In genomic region chr13:113841355-113841653, GRCh38 we compare ENCODE assay signal across 18 cellular contexts. TPM values are rescaled to one million over a fixed set of nuclear protein-coding genes. Genes with fewer than 3 reads are reported as not detected.
DNase-seq lines count a peak whose midpoint lies in the region; ATAC-seq and TF ChIP-seq lines count a peak whose summit lies in the region.
"Had no signal": no experiment of that assay in that cellular context is flagged by ENCODE, and none has a peak within 500 bp of the region (broad histone marks: within the 10 kb centered on the region; RNA-seq: fewer than 3 reads in every experiment).

No MANE protein-coding gene starts in this region.

- in situ Hi-C loops in gastrocnemius medialis (cut with MboI; ENCODE audit: low sequenced_read_pairs in 4 of 4) = no loop called here

- H3K27me3 ChIP-seq in BLaER1 treated with 17β-estradiol and CSF1 and Interleukin-3, amounts not matched to agents 10 nM and 100 nM = peaks cover 0 to 37% (median 7%) of the 10 kb centered on the region in 11 experiments; a peak in 11 of 22 replicates
- no peaks in the 10 kb centered on the region for H3K27me3 ChIP-seq in gastrocnemius medialis
- H3K27me3 ChIP-seq: SJCRH30 had no signal

- peak overlapping the region in 8 of 11 experiments; percentile 42 to 80 (median 63); a peak in 13 of 22 replicates for H3K27ac ChIP-seq in BLaER1 treated with 17β-estradiol and CSF1 and Interleukin-3, amounts not matched to agents 10 nM and 100 nM
- peak overlapping the region in 3 of 4 donors; percentile 94 to 98 (median 94) for H3K27ac ChIP-seq in gastrocnemius medialis
- H3K27ac ChIP-seq: SJCRH30, VCaP had no signal

- DNase-seq in HFFc6 (no peak), endothelial cell (ENCODE audit: low spot score) (no peak), gastrocnemius medialis (no peak), amniotic stem cell (lab: John Stamatoyannopoulos, UW) (no peak), DMS114 treated with DMSO at 0.1 percent for 48 hours (lab: John Stamatoyannopoulos, UW; ENCODE audit: unreplicated experiment) (no peak), left ventricle myocardium superior (no peak)
- DNase-seq: activated T-cell treated with anti-CD3 and anti-CD28 coated beads for 4 hours; DMS153; erythroblast; foreskin melanocyte; mesenchymal stem cell; NCI-H1417; NCI-H446 treated with DMSO at 0.1 percent for 48 hours; SJCRH30; stimulated activated CD4-positive, alpha-beta T cell treated with anti-CD3 and anti-CD28 coated beads, Interleukin-12 subunit alpha, Interleukin-12 subunit beta, amount 100 ng/mL, for 4 hours had no signal

- peaks cover 38 to 93% (median 76%) of the 10 kb centered on the region in 11 experiments; a peak in 21 of 22 replicates for H4K20me1 ChIP-seq in BLaER1 treated with 17β-estradiol and CSF1 and Interleukin-3, amounts not matched to agents 10 nM and 100 nM

- H3K4me3 Mint-ChIP-seq in HFFc6 (no peak overlapping the region), endothelial cell (ENCODE audit: unreplicated experiment) (no peak overlapping the region)

- H3K4me1 Mint-ChIP-seq in HFFc6 (ENCODE audit: low read depth) = peaks cover 53% of the 10 kb centered on the region
- peaks cover 27% of the 10 kb centered on the region for H3K4me1 Mint-ChIP-seq in endothelial cell (ENCODE audit: unreplicated experiment)

- TF ChIP-seq POLR2A in gastrocnemius medialis (IDR thresholded peaks at IDR 0.05) = no peak

- ATAC-seq in gastrocnemius medialis (no peak), left ventricle myocardium superior (no peak)

- peaks cover 0 to 17% (median 0%) of the 10 kb centered on the region in 11 experiments; a peak in 8 of 22 replicates for H3K9me3 ChIP-seq in BLaER1 treated with 17β-estradiol and CSF1 and Interleukin-3, amounts not matched to agents 10 nM and 100 nM (replicated peaks in 1 of 11)
- no peaks in the 10 kb centered on the region for H3K9me3 ChIP-seq in gastrocnemius medialis
- H3K9me3 ChIP-seq: SJCRH30 had no signal

- H3K27me3 Mint-ChIP-seq in HFFc6 (ENCODE audit: insufficient read depth) (peaks cover 24% of the 10 kb centered on the region), endothelial cell (ENCODE audit: unreplicated experiment) (peaks cover 16% of the 10 kb centered on the region)
- H3K27me3 Mint-ChIP-seq: CD4-positive, CD25-positive, alpha-beta regulatory T cell had no signal

- H3K9ac ChIP-seq in BLaER1 treated with 17β-estradiol and CSF1 and Interleukin-3, amounts not matched to agents 10 nM and 100 nM = peak overlapping the region in 4 of 11 experiments; percentile 43 to 65 (median 52); a peak in 9 of 22 replicates

- peaks cover 72 to 96% (median 91%) of the 10 kb centered on the region in 10 experiments for H3K4me1 ChIP-seq in BLaER1 treated with 17β-estradiol and CSF1 and Interleukin-3, amounts not matched to agents 10 nM and 100 nM
- H3K4me1 ChIP-seq in gastrocnemius medialis = peaks cover 41 to 62% of the 10 kb centered on the region in 2 donors

- H3K36me3 Mint-ChIP-seq in HFFc6 (ENCODE audit: low read depth) = peaks cover 30% of the 10 kb centered on the region
- peaks cover 7% of the 10 kb centered on the region for H3K36me3 Mint-ChIP-seq in endothelial cell (ENCODE audit: low read depth, unreplicated experiment)
- H3K36me3 Mint-ChIP-seq: CD4-positive, CD25-positive, alpha-beta regulatory T cell had no signal

- H3K9me3 Mint-ChIP-seq in HFFc6 = no peaks in the 10 kb centered on the region
- no peaks in the 10 kb centered on the region for H3K9me3 Mint-ChIP-seq in endothelial cell (ENCODE audit: unreplicated experiment)

- TF ChIP-seq CTCF in HFFc6 (IDR thresholded peaks at IDR 0.05) (no peak), endothelial cell (IDR thresholded peaks at IDR 0.05; ENCODE audit: unreplicated experiment) (no peak), gastrocnemius medialis (IDR thresholded peaks at IDR 0.05 in 4 of 5, conservative IDR thresholded peaks at IDR 0.05 in 1 of 5) (no peak)

- peaks cover 0 to 59% (median 15%) of the 10 kb centered on the region in 11 experiments; a peak in 9 of 22 replicates for H3K36me3 ChIP-seq in BLaER1 treated with 17β-estradiol and CSF1 and Interleukin-3, amounts not matched to agents 10 nM and 100 nM
- H3K36me3 ChIP-seq in gastrocnemius medialis = peaks cover 0 to 6% of the 10 kb centered on the region in 2 donors
- H3K36me3 ChIP-seq: SJCRH30 had no signal

- H3K4me2 ChIP-seq in BLaER1 treated with 17β-estradiol and CSF1 and Interleukin-3, amounts not matched to agents 10 nM and 100 nM = peak overlapping the region; percentile 73 to 92 (median 82)

- peak overlapping the region; percentile 52 for H3K27ac Mint-ChIP-seq in HFFc6
- H3K27ac Mint-ChIP-seq in endothelial cell (ENCODE audit: unreplicated experiment) = peak overlapping the region; percentile 67

- H3K4me3 ChIP-seq in BLaER1 treated with 17β-estradiol and CSF1 and Interleukin-3, amounts not matched to agents 10 nM and 100 nM = no peak overlapping the region; a peak in 1 of 20 replicates
- no peak overlapping the region for H3K4me3 ChIP-seq in gastrocnemius medialis
- H3K4me3 ChIP-seq: SJCRH30 had no signal

- intact Hi-C loops in gastrocnemius medialis (cut with DNase I; ENCODE audit: low total_unique reads) (no loop called here), left ventricle myocardium superior (cut with micrococcal nuclease) (no loop called here)

RNA-seq across cellular contexts. Expression of gene GAS6, which starts 22.6 kb away (rescaled TPM):
- 100 to 1,000 TPM; 669 to 813 (median 715) TPM for total RNA-seq in HFFc6 (2021; fragmentation: NEBNext Ultra II Directional; extraction: Animal tissue kit (Norgen Biotek cat#: 25700))
- total RNA-seq in endothelial cell (ENCODE audit: unreplicated experiment) = 19.8 TPM
- total RNA-seq in gastrocnemius medialis = 100 to 1,000 TPM in 1 of 4 donors, 10 to 100 TPM in 3; 68.6 to 122 (median 86.3) TPM
- total RNA-seq in left ventricle myocardium superior = 210 TPM
